18 cellular contexts compared by ENCODE assay signal in genomic region chr20:38190166-38190565, GRCh38. TPM values are rescaled to one million over a fixed set of nuclear protein-coding genes. Genes with fewer than 3 reads are reported as not detected.
"Had no signal": no experiment of that assay in that cellular context is flagged by ENCODE, and none has a peak within 500 bp of the region (broad histone marks: within the 10 kb centered on the region; RNA-seq: fewer than 3 reads in every experiment).

No MANE protein-coding gene starts in this region.

- H3K36me3 Mint-ChIP-seq: naive thymus-derived CD8-positive, alpha-beta T cell had no signal

- H3K4me3 Mint-ChIP-seq: immature natural killer cell; naive thymus-derived CD8-positive, alpha-beta T cell had no signal

- H3K27ac Mint-ChIP-seq: immature natural killer cell; naive thymus-derived CD8-positive, alpha-beta T cell had no signal

- H3K36me3 ChIP-seq: esophagus squamous epithelium, gastroesophageal sphincter, neutrophil, thyroid gland, upper lobe of right lung had no signal

- H3K4me3 ChIP-seq: esophagus squamous epithelium, gastroesophageal sphincter, smooth muscle cell, thyroid gland, upper lobe of right lung had no signal

- H3K4me1 ChIP-seq: thyroid gland, upper lobe of right lung had no signal

- H3K4me2 ChIP-seq: smooth muscle cell had no signal

- H3K9me3 ChIP-seq: esophagus squamous epithelium, gastroesophageal sphincter, neutrophil, thyroid gland, upper lobe of right lung had no signal

- ATAC-seq: gastroesophageal sphincter; naive thymus-derived CD8-positive, alpha-beta T cell; upper lobe of right lung had no signal

- H3K27me3 ChIP-seq: gastroesophageal sphincter, neutrophil, thyroid gland, upper lobe of right lung had no signal

- DNase-seq: central memory CD4-positive, alpha-beta T cell; cortex of kidney; effector memory CD4-positive, alpha-beta T cell; esophagus squamous epithelium; foreskin fibroblast; glutamatergic neuron; immature natural killer cell; kidney; mesendoderm; naive thymus-derived CD8-positive, alpha-beta T cell; stimulated activated CD4-positive, alpha-beta T cell treated with anti-CD3 and anti-CD28 coated beads, Interleukin-2, amount 100 ng/mL, for 48 hours; stimulated activated naive CD4-positive, alpha-beta T cell treated with Interleukin-2 at 50 U/mL for 16 hours; thyroid gland; upper lobe of right lung had no signal

- H3K27ac ChIP-seq: neutrophil, thyroid gland, upper lobe of right lung had no signal

- H3K4me1 Mint-ChIP-seq: immature natural killer cell; naive thymus-derived CD8-positive, alpha-beta T cell had no signal

RNA-seq across cellular contexts. Expression of gene TGM2, which starts 25.1 kb away (rescaled TPM):
- total RNA-seq: naive thymus-derived CD8-positive, alpha-beta T cell had no signal
- polyA plus RNA-seq: immature natural killer cell; naive thymus-derived CD8-positive, alpha-beta T cell; neural cell had no signal
